Comparison of ENCODE assay signal across 23 cellular contexts in the genomic region with DNA sequence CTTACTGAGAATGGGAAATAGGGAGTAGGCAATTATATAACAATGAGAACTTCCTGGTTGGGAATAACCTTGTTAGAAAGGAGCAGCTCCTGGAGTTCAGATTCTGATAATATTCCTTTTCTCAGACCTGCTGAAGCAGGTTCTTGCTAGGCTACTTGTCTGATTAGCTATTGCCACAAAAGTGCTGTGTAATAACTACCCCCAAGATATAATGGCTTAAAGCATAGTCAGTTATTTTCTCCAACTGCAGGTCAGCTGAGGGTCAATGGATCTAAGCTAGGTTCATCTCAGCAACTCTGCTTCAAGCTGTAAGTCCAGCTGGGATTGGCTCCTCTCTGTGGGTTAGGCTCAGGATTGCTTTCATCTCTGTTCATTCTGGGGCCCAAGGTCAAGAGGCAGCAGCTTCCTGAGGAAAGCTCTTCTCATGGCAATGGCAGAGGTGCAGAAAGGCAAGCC.
"Had no signal": no experiment of that assay in that cellular context is flagged by ENCODE, and none has a peak within 500 bp of the region (broad histone marks: within the 10 kb centered on the region; RNA-seq: fewer than 3 reads in every experiment).

No MANE protein-coding gene starts in this region.

- H3K27ac Mint-ChIP-seq: activated CD8-positive, alpha-beta T cell treated with anti-CD3 and anti-CD28 coated beads, Interleukin-2, amount 10 ng/mL, durations not matched to agents 7 days and 5 days; activated naive CD4-positive, alpha-beta T cell treated with anti-CD3 and anti-CD28 coated beads, Interleukin-2, amount 10 ng/mL, durations not matched to agents 7 days and 5 days; activated naive CD8-positive, alpha-beta T cell treated with anti-CD3 and anti-CD28 coated beads, Interleukin-2, amount 50 U/mL, for 24 hours; brain; mesothelial cell of epicardium; nephron progenitor cell; progenitor cell of endocrine pancreas; stimulated activated naive CD8-positive, alpha-beta T cell treated with anti-CD3 and anti-CD28 coated beads, Interleukin-15, Interleukin-2, amounts not matched to agents 100 ng/mL and 50 ng/mL, for 24 hours had no signal

- ATAC-seq: activated CD8-positive, alpha-beta T cell treated with anti-CD3 and anti-CD28 coated beads, Interleukin-2, amount 10 ng/mL, durations not matched to agents 7 days and 5 days; activated naive CD8-positive, alpha-beta T cell treated with anti-CD3 and anti-CD28 coated beads, Interleukin-2, amount 50 U/mL, for 24 hours; activated T-cell treated with anti-CD3 and anti-CD28 coated beads, Interleukin-2, amount 50 U/mL, for 4 hours had no signal

- H3K36me3 Mint-ChIP-seq: activated naive CD4-positive, alpha-beta T cell treated with anti-CD3 and anti-CD28 coated beads, Interleukin-2, amount 10 ng/mL, durations not matched to agents 7 days and 5 days; brain; mesothelial cell of epicardium had no signal

- H3K4me3 ChIP-seq: colonic mucosa, esophagus squamous epithelium, lower lobe of right lung, right atrium auricular region, transverse colon, vagina had no signal

- H3K9me3 ChIP-seq: colonic mucosa, esophagus squamous epithelium, lower lobe of right lung, right atrium auricular region, transverse colon, vagina had no signal

- H3K4me1 ChIP-seq: colonic mucosa, lower lobe of right lung, right atrium auricular region, transverse colon, vagina had no signal

- H3K27ac ChIP-seq: colonic mucosa, lower lobe of right lung, right atrium auricular region, transverse colon, vagina had no signal

- DNase-seq: activated CD4-positive, alpha-beta T cell treated with anti-CD3 and anti-CD28 coated beads for 48 hours; activated CD4-positive, CD25-positive, alpha-beta regulatory T cell; activated CD8-positive, alpha-beta memory T cell treated with anti-CD3 and anti-CD28 coated beads, Interleukin-2, amount 50 U/mL, for 4 hours; activated CD8-positive, alpha-beta T cell treated with anti-CD3 and anti-CD28 coated beads, Interleukin-2, amount 10 ng/mL, durations not matched to agents 7 days and 5 days; activated effector memory CD4-positive, alpha-beta T cell treated with Interleukin-2 at 50 U/mL for 16 hours; activated naive CD4-positive, alpha-beta T cell treated with anti-CD3 and anti-CD28 coated beads, Interleukin-2, amount 10 ng/mL, durations not matched to agents 7 days and 5 days; activated naive CD8-positive, alpha-beta T cell treated with anti-CD3 and anti-CD28 coated beads, Interleukin-2, amount 50 U/mL, for 24 hours; activated T-cell treated with anti-CD3 and anti-CD28 coated beads, Interleukin-2, amount 50 U/mL, for 4 hours; anterior cingulate cortex; colonic mucosa; effector CD4-positive, alpha-beta T cell; esophagus squamous epithelium; lower lobe of right lung; nephron progenitor cell; stimulated activated CD4-positive, alpha-beta T cell treated with anti-CD3 and anti-CD28 coated beads, Interleukin-2, amount 100 ng/mL, for 24 hours; transverse colon had no signal

- H3K4me3 Mint-ChIP-seq: activated CD8-positive, alpha-beta T cell treated with anti-CD3 and anti-CD28 coated beads, Interleukin-2, amount 10 ng/mL, durations not matched to agents 7 days and 5 days; activated naive CD4-positive, alpha-beta T cell treated with anti-CD3 and anti-CD28 coated beads, Interleukin-2, amount 10 ng/mL, durations not matched to agents 7 days and 5 days; activated naive CD8-positive, alpha-beta T cell treated with anti-CD3 and anti-CD28 coated beads, Interleukin-2, amount 50 U/mL, for 24 hours; activated T-cell treated with anti-CD3 and anti-CD28 coated beads, Interleukin-2, amount 50 U/mL, for 4 hours; brain; central memory CD8-positive, alpha-beta T cell; mesothelial cell of epicardium; nephron progenitor cell; stimulated activated naive CD8-positive, alpha-beta T cell treated with anti-CD3 and anti-CD28 coated beads, Interleukin-15, Interleukin-2, amounts not matched to agents 100 ng/mL and 50 ng/mL, for 24 hours had no signal

- H3K9me3 Mint-ChIP-seq: activated naive CD4-positive, alpha-beta T cell treated with anti-CD3 and anti-CD28 coated beads, Interleukin-2, amount 10 ng/mL, durations not matched to agents 7 days and 5 days; activated naive CD8-positive, alpha-beta T cell treated with anti-CD3 and anti-CD28 coated beads, Interleukin-2, amount 50 U/mL, for 24 hours; central memory CD8-positive, alpha-beta T cell; nephron progenitor cell; stimulated activated naive CD8-positive, alpha-beta T cell treated with anti-CD3 and anti-CD28 coated beads, Interleukin-15, Interleukin-2, amounts not matched to agents 100 ng/mL and 50 ng/mL, for 24 hours had no signal

- H3K4me1 Mint-ChIP-seq: activated naive CD4-positive, alpha-beta T cell treated with anti-CD3 and anti-CD28 coated beads, Interleukin-2, amount 10 ng/mL, durations not matched to agents 7 days and 5 days; activated naive CD8-positive, alpha-beta T cell treated with anti-CD3 and anti-CD28 coated beads, Interleukin-2, amount 50 U/mL, for 24 hours; brain; central memory CD8-positive, alpha-beta T cell; mesothelial cell of epicardium; nephron progenitor cell had no signal

- H3K27me3 ChIP-seq: colonic mucosa, esophagus squamous epithelium, right atrium auricular region, transverse colon, vagina had no signal

- H3K27me3 Mint-ChIP-seq: activated naive CD4-positive, alpha-beta T cell treated with anti-CD3 and anti-CD28 coated beads, Interleukin-2, amount 10 ng/mL, durations not matched to agents 7 days and 5 days; brain; central memory CD8-positive, alpha-beta T cell; progenitor cell of endocrine pancreas; stimulated activated naive CD8-positive, alpha-beta T cell treated with anti-CD3 and anti-CD28 coated beads, Interleukin-15, Interleukin-2, amounts not matched to agents 100 ng/mL and 50 ng/mL, for 24 hours had no signal

- H3K36me3 ChIP-seq: colonic mucosa, esophagus squamous epithelium, lower lobe of right lung, right atrium auricular region, transverse colon, vagina had no signal
